Comparison of ENCODE assay signal across 22 cellular contexts in the genomic region with DNA sequence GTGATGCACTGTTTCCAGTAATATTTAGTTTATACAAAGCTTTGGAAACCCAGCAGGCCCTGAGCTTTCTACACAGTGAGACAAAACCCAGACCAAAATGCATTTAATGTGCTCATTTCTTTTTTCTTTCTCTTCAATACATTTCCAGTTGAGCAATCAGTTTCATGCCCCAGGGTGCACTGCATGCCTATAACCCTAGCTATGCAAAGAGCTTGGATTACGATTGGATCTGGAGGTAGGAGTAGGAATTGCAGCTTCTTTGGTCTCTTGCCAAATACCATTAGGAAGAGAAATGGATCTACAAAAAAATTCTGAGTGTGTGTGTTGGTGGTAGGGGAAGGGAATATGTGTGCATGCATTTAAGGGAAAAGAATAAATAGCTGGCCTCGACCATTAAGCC.
DNase-seq lines count a peak whose midpoint lies in the region; ATAC-seq, FAIRE-seq and TF ChIP-seq lines count a peak whose summit lies in the region.
"Had no signal": no experiment of that assay in that cellular context is flagged by ENCODE, and none has a peak within 500 bp of the region (broad histone marks: within the 10 kb centered on the region; RNA-seq: fewer than 3 reads in every experiment).

No MANE protein-coding gene starts in this region.

- DNase-seq in COR-L47 (lab: John Stamatoyannopoulos, UW) (peak; percentile 12), NCI-H146 treated with DMSO at 0.1 percent for 48 hours (lab: John Stamatoyannopoulos, UW; ENCODE audit: unreplicated experiment) (peak; percentile 20), bronchial epithelial cell (ENCODE audit: low read depth) (peak; percentile 29), mesenchymal stem cell (peak; percentile 46), heart right ventricle (no peak), DMS79 (lab: John Stamatoyannopoulos, UW) (no peak)
- DNase-seq in activated CD4-positive, CD25-positive, alpha-beta regulatory T cell (lab: John Stamatoyannopoulos, UW) = no peak
- DNase-seq: activated CD4-positive, alpha-beta memory T cell treated with anti-CD3 and anti-CD28 coated beads for 36 hours; activated naive CD4-positive, alpha-beta T cell treated with anti-CD3 and anti-CD28 coated beads, Interleukin-2, amount 50 U/mL, for 16 hours; activated T-cell treated with anti-CD3 and anti-CD28 coated beads, Interleukin-2, amount 50 U/mL, for 24 hours; CD4-positive, alpha-beta memory T cell; left lung; NCI-H2227 treated with DMSO at 0.1 percent for 48 hours; stimulated activated CD4-positive, alpha-beta T cell treated with anti-CD3 and anti-CD28 coated beads, Interleukin-2, amount 100 ng/mL, for 24 hours; stimulated activated naive CD8-positive, alpha-beta T cell treated with anti-CD3 and anti-CD28 coated beads, Interleukin-15, amount 100 ng/mL, for 72 hours; upper lobe of right lung; WERI-Rb-1 had no signal

- H4K91ac ChIP-seq in mesenchymal stem cell (ENCODE audit: low read length) = no peak overlapping the region

- no peak for FAIRE-seq in bronchial epithelial cell (lab: Jason Lieb, UNC)
- FAIRE-seq: colon, K562 had no signal

- no peak overlapping the region for H3K14ac ChIP-seq in mesenchymal stem cell (ENCODE audit: low read length in 2 of 2)

- H3K18ac ChIP-seq in mesenchymal stem cell (ENCODE audit: low read depth in 1 of 2, low read length in 2 of 2) = no peak overlapping the region

- H2BK5ac ChIP-seq in mesenchymal stem cell (ENCODE audit: low read depth, low read length, poor library complexity, severe bottlenecking) = no peak overlapping the region

- H3K4me1 ChIP-seq in mesenchymal stem cell (ENCODE audit: control insufficient read depth, insufficient read depth, low read depth, low read length) (no peaks in the 10 kb centered on the region), heart right ventricle (no peaks in the 10 kb centered on the region)
- H3K4me1 ChIP-seq: left lung, upper lobe of right lung had no signal

- 74% methylated on average over 2 of the region's 2 CpGs for WGBS in mesenchymal stem cell
- WGBS in heart right ventricle, 2 donors = 50 to 55% methylated on average over 2 of the region's 2 CpGs

- no peak overlapping the region for H3K23ac ChIP-seq in mesenchymal stem cell (ENCODE audit: low read length in 2 of 2)

- no peak for TF ChIP-seq CTCF in bronchial epithelial cell (IDR thresholded peaks at IDR 0.05; ENCODE audit: insufficient read depth, low read length, severe bottlenecking)
- no peak for TF ChIP-seq CTCF in heart right ventricle (IDR thresholded peaks at IDR 0.05)

- H3K9me3 ChIP-seq in mesenchymal stem cell (ENCODE audit: control insufficient read depth, low read length) (no peaks in the 10 kb centered on the region), heart right ventricle (no peaks in the 10 kb centered on the region)
- H3K9me3 ChIP-seq: left lung, upper lobe of right lung had no signal

- no peak for ATAC-seq in GM18868 (IDR thresholded peaks at IDR 0.05; ENCODE audit: unreplicated experiment)
- ATAC-seq in heart right ventricle = no peak
- ATAC-seq: HCT116; K562; left lung; Right ventricle myocardium inferior; stimulated activated naive CD8-positive, alpha-beta T cell treated with anti-CD3 and anti-CD28 coated beads, Interleukin-15, amount 100 ng/mL, for 72 hours; upper lobe of right lung had no signal

- no peak overlapping the region for H2BK120ac ChIP-seq in mesenchymal stem cell (ENCODE audit: low read depth, low read length)

- intact Hi-C loops in heart right ventricle (cut with DNase I) = no loop called here

- H3K4ac ChIP-seq in mesenchymal stem cell (ENCODE audit: low read depth in 1 of 2, low read length in 2 of 2) = no peak overlapping the region

- H3K9ac ChIP-seq in mesenchymal stem cell (ENCODE audit: low read length) = no peak overlapping the region

- H3K27me3 ChIP-seq in bronchial epithelial cell (ENCODE audit: control insufficient read depth, insufficient read depth, low read length) (no peaks in the 10 kb centered on the region), mesenchymal stem cell (ENCODE audit: control insufficient read depth in 1 of 2, insufficient read depth in 1 of 2, low read length in 2 of 2) (no peaks in the 10 kb centered on the region), heart right ventricle (no peaks in the 10 kb centered on the region)
- H3K27me3 ChIP-seq: left lung, upper lobe of right lung had no signal

- H3K4me2 ChIP-seq in mesenchymal stem cell (ENCODE audit: low read length, poor library complexity, severe bottlenecking) = no peak overlapping the region

- no peak overlapping the region for H2BK15ac ChIP-seq in mesenchymal stem cell (ENCODE audit: low read depth, poor library complexity, severe bottlenecking)

- H4K8ac ChIP-seq in mesenchymal stem cell (ENCODE audit: low read length) = no peak overlapping the region

- H3K4me3 ChIP-seq in bronchial epithelial cell (ENCODE audit: low read depth, low read length) (no peak overlapping the region), mesenchymal stem cell (ENCODE audit: insufficient read depth in 1 of 2, low read depth in 1 of 2, low read length in 2 of 2) (no peak overlapping the region), heart right ventricle (no peak overlapping the region)
- H3K4me3 ChIP-seq: K562, left lung, upper lobe of right lung had no signal

- no peaks in the 10 kb centered on the region for H3K79me1 ChIP-seq in mesenchymal stem cell (replicated peaks; ENCODE audit: low read length, poor library complexity, severe bottlenecking)

- no peak overlapping the region for H2AFZ ChIP-seq in mesenchymal stem cell (ENCODE audit: low read depth, low read length)

- H2BK12ac ChIP-seq in mesenchymal stem cell (ENCODE audit: low read length in 2 of 2) = no peak overlapping the region

- H3K36me3 ChIP-seq in bronchial epithelial cell (ENCODE audit: control insufficient read depth, insufficient read depth, low read length) = no peaks in the 10 kb centered on the region
- no peaks in the 10 kb centered on the region for H3K36me3 ChIP-seq in mesenchymal stem cell (ENCODE audit: control insufficient read depth in 1 of 2, insufficient read depth in 2 of 2, low read depth in 1 of 2, low read length in 2 of 2)
- no peaks in the 10 kb centered on the region for H3K36me3 ChIP-seq in heart right ventricle
- H3K36me3 ChIP-seq: left lung, upper lobe of right lung, WERI-Rb-1 had no signal

- no peak overlapping the region for H2AK5ac ChIP-seq in mesenchymal stem cell (ENCODE audit: low read length, severe bottlenecking)

- H3K27ac ChIP-seq in mesenchymal stem cell (ENCODE audit: low read length, poor library complexity, severe bottlenecking) (no peak overlapping the region), heart right ventricle (no peak overlapping the region)
- H3K27ac ChIP-seq: left lung, upper lobe of right lung, WERI-Rb-1 had no signal

Comparison
In these comparisons a context has a peak if more than half of its experiments do, and no peak if none do; other contexts are left out.
1. DNase-seq: peak in COR-L47 (single experiment), NCI-H146 treated with DMSO at 0.1 percent for 48 hours (single experiment), bronchial epithelial cell (single experiment) and mesenchymal stem cell (single experiment); none in activated CD4-positive, CD25-positive, alpha-beta regulatory T cell (0 of 4), heart right ventricle (0 of 2) and DMS79 (single experiment).